Comparison of ENCODE assay signal across 8 cellular contexts in genomic region chr11:61966673-61967176, GRCh38. TPM values are rescaled to one million over a fixed set of nuclear protein-coding genes. Genes with fewer than 3 reads are reported as not detected.
A peak's percentile ranks its signal among the peaks of the same experiment; 100 is the strongest.
DNase-seq lines count a peak whose midpoint lies in the region; ATAC-seq, FAIRE-seq and TF ChIP-seq lines count a peak whose summit lies in the region.

No MANE protein-coding gene starts in this region.

- ATAC-seq in stimulated activated effector memory CD8-positive, alpha-beta T cell treated with anti-CD3 and anti-CD28 coated beads, Interleukin-12 subunit alpha, Interleukin-12 subunit beta, amount 100 ng/mL, for 72 hours: no peak
- no peak for ATAC-seq in HG03045 (IDR thresholded peaks at IDR 0.05; ENCODE audit: unreplicated experiment)

- no peak for FAIRE-seq in kidney (lab: Jason Lieb, UNC)

- peak overlapping the region; percentile 82 to 97 for H3K9ac ChIP-seq in kidney (ENCODE audit: low read length in 2 of 2)

- DNase-seq in GM12865 (ENCODE audit: low read depth) (peak; percentile 45), NCI-H226 (peak; percentile 65), kidney (peak; percentile 77), germinal center (ENCODE audit: low spot score) (no peak), NCI-H345 (lab: John Stamatoyannopoulos, UW) (no peak)
- DNase-seq in stimulated activated effector memory CD8-positive, alpha-beta T cell treated with anti-CD3 and anti-CD28 coated beads, Interleukin-12 subunit alpha, Interleukin-12 subunit beta, amount 100 ng/mL, for 72 hours (ENCODE audit: low spot score in 2 of 2): no peak

- H3K36me3 ChIP-seq in kidney (ENCODE audit: control insufficient read depth in 1 of 2, insufficient read depth in 2 of 2, low read length in 2 of 2): peaks cover 22 to 28% of the 10 kb centered on the region in 2 donors

- peaks cover 53% of the 10 kb centered on the region for H3K36me3 Mint-ChIP-seq in stimulated activated effector memory CD8-positive, alpha-beta T cell treated with anti-CD3 and anti-CD28 coated beads, Interleukin-12 subunit alpha, Interleukin-12 subunit beta, amount 100 ng/mL, for 72 hours

- no peaks in the 10 kb centered on the region for H3K9me3 Mint-ChIP-seq in stimulated activated effector memory CD8-positive, alpha-beta T cell treated with anti-CD3 and anti-CD28 coated beads, Interleukin-12 subunit alpha, Interleukin-12 subunit beta, amount 100 ng/mL, for 72 hours

- no peaks in the 10 kb centered on the region for H3K9me3 ChIP-seq in kidney (ENCODE audit: control insufficient read depth in 1 of 2, low read length in 2 of 2)

- H3K27ac Mint-ChIP-seq in stimulated activated effector memory CD8-positive, alpha-beta T cell treated with anti-CD3 and anti-CD28 coated beads, Interleukin-12 subunit alpha, Interleukin-12 subunit beta, amount 100 ng/mL, for 72 hours: peak overlapping the region; percentile 93

- H3K4me3 ChIP-seq in GM12865 (ENCODE audit: low read depth, low read length): peak overlapping the region; percentile 76
- peak overlapping the region; percentile 87 to 100 for H3K4me3 ChIP-seq in kidney (ENCODE audit: low read length in 2 of 2)

- H3K4me3 Mint-ChIP-seq in stimulated activated effector memory CD8-positive, alpha-beta T cell treated with anti-CD3 and anti-CD28 coated beads, Interleukin-12 subunit alpha, Interleukin-12 subunit beta, amount 100 ng/mL, for 72 hours: peak overlapping the region; percentile 83

- intact Hi-C loops in kidney (cut with DNase I): no loop called here

- H3K4me1 Mint-ChIP-seq in stimulated activated effector memory CD8-positive, alpha-beta T cell treated with anti-CD3 and anti-CD28 coated beads, Interleukin-12 subunit alpha, Interleukin-12 subunit beta, amount 100 ng/mL, for 72 hours: peaks cover 59% of the 10 kb centered on the region

- H3K27ac ChIP-seq in angular gyrus (ENCODE audit: low read depth, low read length): peak overlapping the region; percentile 99
- peak overlapping the region; percentile 97 for H3K27ac ChIP-seq in kidney (ENCODE audit: low read depth in 2 of 2, low read length in 2 of 2)

- H3K4me1 ChIP-seq in kidney (ENCODE audit: control insufficient read depth in 1 of 2, insufficient read depth in 1 of 2, low read depth in 1 of 2, low read length in 2 of 2): peaks cover 42 to 46% of the 10 kb centered on the region in 2 donors

- TF ChIP-seq CTCF in GM12865 (IDR thresholded peaks at IDR 0.05; ENCODE audit: insufficient read depth, low read depth, low read length, missing control alignments): no peak
- no peak for TF ChIP-seq CTCF in kidney (IDR thresholded peaks at IDR 0.05; ENCODE audit: borderline replicate concordance, extremely low read depth, insufficient read depth)

RNA-seq across cellular contexts. Expression of gene FTH1, which starts 0.7 kb away (rescaled TPM):
- 3,221 TPM for total RNA-seq in kidney
- polyA plus RNA-seq in kidney (ENCODE audit: insufficient read depth, low read depth, low replicate concordance): 7,914 TPM

RNA-seq across cellular contexts. Expression of gene BEST1, which starts 16.6 kb away (rescaled TPM):
- total RNA-seq in kidney: 7.1 TPM
- polyA plus RNA-seq in kidney (ENCODE audit: insufficient read depth, low read depth, low replicate concordance): 0.62 TPM

RNA-seq across cellular contexts. Expression of gene RAB3IL1, which starts 49.4 kb away (rescaled TPM):
- 14.6 TPM for total RNA-seq in kidney
- 27.8 TPM for polyA plus RNA-seq in kidney (ENCODE audit: insufficient read depth, low read depth, low replicate concordance)

Comparison
In these comparisons a context has a peak if more than half of its experiments do, and no peak if none do; other contexts are left out.
1. DNase-seq: peak in GM12865 (single experiment), NCI-H226 (single experiment) and kidney (single experiment); none in stimulated activated effector memory CD8-positive, alpha-beta T cell treated with anti-CD3 and anti-CD28 coated beads, Interleukin-12 subunit alpha, Interleukin-12 subunit beta, amount 100 ng/mL, for 72 hours (0 of 2), germinal center (single experiment) and NCI-H345 (single experiment).